ENCODE assay signal across 8 cellular contexts in genomic region chr2:101518470-101519172, GRCh38. TPM values are rescaled to one million over a fixed set of nuclear protein-coding genes. Genes with fewer than 3 reads are reported as not detected.
DNase-seq lines count a peak whose midpoint lies in the region; ATAC-seq and TF ChIP-seq lines count a peak whose summit lies in the region.

No MANE protein-coding gene starts in this region.

- H3K9ac ChIP-seq in HUES64 (ENCODE audit: low read depth, low read length): peak overlapping the region; percentile 42; the same call in 1 of the 2 replicates
- H3K9ac ChIP-seq in smooth muscle cell (ENCODE audit: low read depth): no peak overlapping the region

- 59% methylated on average over 13 of the region's 17 CpGs for WGBS in HUES64
- WGBS in hepatocyte (ENCODE audit: low lambda C conversion rate, missing lambda C conversion rate): 40% methylated on average over 17 of the region's 17 CpGs
- WGBS in smooth muscle cell (ENCODE audit: low lambda C conversion rate): 42% methylated on average over 16 of the region's 17 CpGs

- H3K27me3 ChIP-seq in BJ (ENCODE audit: control insufficient read depth, insufficient read depth, low read length) (no peaks in the 10 kb centered on the region), HUES64 (ENCODE audit: insufficient read depth, low read length) (no peaks in the 10 kb centered on the region), hepatocyte (no peaks in the 10 kb centered on the region), smooth muscle cell (ENCODE audit: low read depth) (no peaks in the 10 kb centered on the region)

- peak; percentile 36 for ATAC-seq in WTC11
- no peak for ATAC-seq in HG03439 (IDR thresholded peaks at IDR 0.05; ENCODE audit: unreplicated experiment)
- ATAC-seq in HG03442 (IDR thresholded peaks at IDR 0.05; ENCODE audit: unreplicated experiment): no peak

- peak overlapping the region; percentile 66 for H3K4me2 ChIP-seq in hepatocyte
- H3K4me2 ChIP-seq in smooth muscle cell: peak overlapping the region; percentile 53

- POLR2A ChIA-PET in BJ (lab: Charles Lee): no interaction called here
- POLR2A ChIA-PET in WTC11 (lab: Charles Lee): no interaction called here

- no peak overlapping the region for H3K27ac Mint-ChIP-seq in WTC11

- H3K9me3 Mint-ChIP-seq in WTC11: peaks cover 15% of the 10 kb centered on the region

- H3K9me2 ChIP-seq in hepatocyte (replicated peaks; ENCODE audit: insufficient read depth): no peaks in the 10 kb centered on the region

- H3K79me2 ChIP-seq in hepatocyte: no peaks in the 10 kb centered on the region
- no peaks in the 10 kb centered on the region for H3K79me2 ChIP-seq in smooth muscle cell (ENCODE audit: low read depth)

- no peak overlapping the region for H3K4me3 Mint-ChIP-seq in WTC11

- CTCF ChIA-PET in BJ (lab: Yijun Ruan, JAX): interaction anchor here (0.6 to 3.0 kb wide), 9 partner anchors 9 to 524 kb away, joined by 3 to 18 read pairs (median 4); partner anchors contain the start of gene CREG2
- CTCF ChIA-PET in WTC11 (lab: Charles Lee): interaction anchor here (0.6 to 1.2 kb wide), 8 partner anchors 10 to 299 kb away, joined by 3 to 6 read pairs (median 4); partner anchors contain the start of gene MAP4K4

- H3K4me1 Mint-ChIP-seq in WTC11: peaks cover 43% of the 10 kb centered on the region

- no peak overlapping the region for H3K27ac ChIP-seq in HUES64 (ENCODE audit: low read depth, low read length)
- H3K27ac ChIP-seq in hepatocyte: peak overlapping the region; percentile 24
- peak overlapping the region; percentile 39 for H3K27ac ChIP-seq in smooth muscle cell (ENCODE audit: low read depth)

- H3K36me3 ChIP-seq in BJ (ENCODE audit: control insufficient read depth, insufficient read depth, low read length): no peaks in the 10 kb centered on the region
- no peaks in the 10 kb centered on the region for H3K36me3 ChIP-seq in HUES64 (ENCODE audit: insufficient read depth, low read length)
- H3K36me3 ChIP-seq in hepatocyte (replicated peaks; ENCODE audit: insufficient read depth, low read depth): no peaks in the 10 kb centered on the region
- H3K36me3 ChIP-seq in smooth muscle cell (ENCODE audit: low read depth): no peaks in the 10 kb centered on the region

- DNase-seq in BJ (ENCODE audit: low read depth) (no peak), WTC11 (ENCODE audit: low spot score) (peak; percentile 46), hepatocyte (ENCODE audit: low spot score) (peak; percentile 78), smooth muscle cell (lab: John Stamatoyannopoulos, UW; ENCODE audit: unreplicated experiment) (no peak)
- DNase-seq in activated CD4-positive, alpha-beta T cell treated with anti-CD3 and anti-CD28 coated beads for 1 hour: no peak

- no peaks in the 10 kb centered on the region for H4K20me1 ChIP-seq in hepatocyte (ENCODE audit: insufficient read depth, poor library complexity, severe bottlenecking)
- H4K20me1 ChIP-seq in smooth muscle cell (ENCODE audit: low read depth): no peaks in the 10 kb centered on the region

- H3F3A ChIP-seq in smooth muscle cell (ENCODE audit: low read depth): peaks cover 3% of the 10 kb centered on the region

- peaks cover 12% of the 10 kb centered on the region for H3K36me3 Mint-ChIP-seq in WTC11

- TF ChIP-seq CTCF in BJ (IDR thresholded peaks at IDR 0.05; ENCODE audit: insufficient read depth, low read depth, low read length) (peak; percentile 58), WTC11 (IDR thresholded peaks at IDR 0.05) (no peak), hepatocyte (IDR thresholded peaks at IDR 0.05; ENCODE audit: poor library complexity) (peak; percentile 64), smooth muscle cell (IDR thresholded peaks at IDR 0.05; ENCODE audit: borderline replicate concordance, insufficient read depth, poor library complexity, severe bottlenecking) (peak; percentile 16)

- H3K27me3 Mint-ChIP-seq in WTC11 (ENCODE audit: low read depth): peaks cover 9% of the 10 kb centered on the region

- H3K4me3 ChIP-seq in BJ (ENCODE audit: low read depth, low read length) (no peak overlapping the region), HUES64 (ENCODE audit: low read length) (peak overlapping the region; percentile 22; the same call in 1 of the 2 replicates), hepatocyte (no peak overlapping the region), smooth muscle cell (no peak overlapping the region)

- H3K4me1 ChIP-seq in HUES64 (ENCODE audit: insufficient read depth, low read length) (peaks cover 19% of the 10 kb centered on the region), hepatocyte (ENCODE audit: insufficient read depth) (peaks cover 18% of the 10 kb centered on the region), smooth muscle cell (ENCODE audit: low read depth) (peaks cover 9% of the 10 kb centered on the region)

- H3K9me3 ChIP-seq in HUES64 (ENCODE audit: insufficient read depth, low read depth, low read length) (peaks cover 11% of the 10 kb centered on the region; the same call in 1 of the 2 replicates), hepatocyte (ENCODE audit: low read depth) (no peaks in the 10 kb centered on the region), smooth muscle cell (replicated peaks; ENCODE audit: low read depth) (no peaks in the 10 kb centered on the region)

- no peak overlapping the region for H2AFZ ChIP-seq in hepatocyte
- peak overlapping the region; percentile 72 for H2AFZ ChIP-seq in smooth muscle cell (ENCODE audit: low read depth)

TF ChIP-seq in WTC11, 78 proteins besides CTCF, POLR2A, EP300 and RAD21:
- no peak for TF ChIP-seq ETV6 (CRISPR knock-in tag; IDR thresholded peaks at IDR 0.05)
- no peak for TF ChIP-seq MXD4 (CRISPR knock-in tag; IDR thresholded peaks at IDR 0.05; ENCODE audit: borderline replicate concordance)
- no peak for TF ChIP-seq ZSCAN18 (CRISPR knock-in tag; IDR thresholded peaks at IDR 0.05)
- no peak for TF ChIP-seq SOX15 (CRISPR knock-in tag; IDR thresholded peaks at IDR 0.05)
- no peak for TF ChIP-seq IRF2 (CRISPR knock-in tag; IDR thresholded peaks at IDR 0.05; ENCODE audit: borderline replicate concordance, low read depth)
- TF ChIP-seq NFYB (CRISPR knock-in tag; conservative IDR thresholded peaks at IDR 0.05; ENCODE audit: low read depth): no peak
- TF ChIP-seq ZNF423 (CRISPR knock-in tag; IDR thresholded peaks at IDR 0.05): no peak

RNA-seq across cellular contexts. Expression of gene RFX8, which starts 43.7 kb away (rescaled TPM):
- polyA plus RNA-seq in BJ (2011; rRNA removed) (1.7 and 2.1 TPM in 2 replicates), hepatocyte (0.11 and 0.52 TPM in 2 replicates), smooth muscle cell (3.0 and 3.6 TPM in 2 replicates)
- polyA minus RNA-seq in BJ (2011; rRNA and poly(A)+ RNA removed): 0.57 and 2.7 TPM in 2 replicates
- not detected for polyA plus RNA-seq in HUES64 (2013, experiment 1 of 2)
- not detected for polyA plus RNA-seq in HUES64 (2013, experiment 2 of 2)
- total RNA-seq in WTC11 (2021) (0.16 to 0.28 TPM (median 0.21 TPM) in 3 replicates), hepatocyte (not detected in 2 replicates), smooth muscle cell (0.67 and 2.3 TPM in 2 replicates)

Comparison
In these comparisons a context has a peak if more than half of its experiments do, and no peak if none do; other contexts are left out.
1. DNase-seq: peak in WTC11 (single experiment) and hepatocyte (single experiment); none in BJ (single experiment), smooth muscle cell (single experiment) and activated CD4-positive, alpha-beta T cell treated with anti-CD3 and anti-CD28 coated beads for 1 hour (single experiment).